In the genomic region with DNA sequence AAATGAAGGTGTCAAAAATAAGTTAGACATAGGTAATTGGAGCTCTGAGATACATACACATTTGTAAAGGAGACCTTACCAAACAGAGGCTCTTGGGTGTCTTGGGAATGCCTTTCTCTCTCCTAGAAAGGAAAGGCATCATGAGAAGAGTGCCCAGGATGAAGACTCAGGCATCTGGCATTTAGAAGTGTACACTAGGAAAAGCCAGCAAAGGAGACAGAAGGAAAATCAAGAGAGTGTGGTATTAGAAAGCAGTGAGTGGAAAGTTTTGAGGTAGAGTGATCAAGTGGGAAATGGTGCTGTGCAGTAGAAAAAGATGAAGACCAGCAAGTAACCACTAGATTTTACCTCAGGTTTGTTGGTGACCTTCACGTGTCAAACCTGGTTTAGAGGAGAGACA, we compare ENCODE assay signal across 23 cellular contexts.
"Had no signal": no experiment of that assay in that cellular context is flagged by ENCODE, and none has a peak within 500 bp of the region (broad histone marks: within the 10 kb centered on the region; RNA-seq: fewer than 3 reads in every experiment).

No MANE protein-coding gene starts in this region.

- H3K27ac ChIP-seq: body of pancreas, heart right ventricle, spleen, thyroid gland, upper lobe of right lung had no signal

- H3K9me3 ChIP-seq: body of pancreas, heart right ventricle, mucosa of descending colon, spleen, thyroid gland, upper lobe of right lung had no signal

- FAIRE-seq: endometrium had no signal

- H3K9ac ChIP-seq: neural progenitor cell had no signal

- H3K27ac Mint-ChIP-seq: activated CD4-positive, alpha-beta memory T cell treated with anti-CD3 and anti-CD28 coated beads, Interleukin-2, amount 10 ng/mL, durations not matched to agents 7 days and 5 days; activated CD4-positive, alpha-beta T cell treated with anti-CD3 and anti-CD28 coated beads, Interleukin-2, amount 10 ng/mL, durations not matched to agents 24 days and 14 days; dendritic cell treated with granulocyte-macrophage colony-stimulating factor and Interleukin-4, amounts not matched to agents 40 ng/mL and 50 ng/mL, for 4 days; neural progenitor cell had no signal

- ATAC-seq: body of pancreas; heart right ventricle; left colon; mucosa of descending colon; stimulated activated naive CD8-positive, alpha-beta T cell treated with anti-CD3 and anti-CD28 coated beads, Interleukin-15, Interleukin-2, amounts not matched to agents 100 U/mL and 50 U/mL, for 24 hours; upper lobe of right lung had no signal

- DNase-seq: activated CD4-positive, alpha-beta memory T cell treated with anti-CD3 and anti-CD28 coated beads, Interleukin-2, amount 10 ng/mL, durations not matched to agents 7 days and 5 days; activated CD4-positive, alpha-beta T cell treated with anti-CD3 and anti-CD28 coated beads, Interleukin-2, amount 10 ng/mL, durations not matched to agents 24 days and 14 days; activated effector memory CD4-positive, alpha-beta T cell treated with anti-CD3 and anti-CD28 coated beads, Interleukin-2, amount 50 U/mL, for 16 hours; activated naive CD4-positive, alpha-beta T cell treated with anti-CD3 and anti-CD28 coated beads, Interleukin-2, amount 50 U/mL, for 16 hours; anterior cingulate cortex; body of pancreas; effector CD4-positive, alpha-beta T cell; heart right ventricle; islet precursor cell; left colon; mesenchymal stem cell; mucosa of descending colon; retina; spleen; stimulated activated CD4-positive, alpha-beta T cell treated with anti-CD3 and anti-CD28 coated beads, Interleukin-4, amount 100 ng/mL, for 1 hour; stimulated activated naive CD8-positive, alpha-beta T cell treated with anti-CD3 and anti-CD28 coated beads, Interleukin-15, Interleukin-2, amounts not matched to agents 100 U/mL and 50 U/mL, for 24 hours; T-helper 1 cell; T-helper 9 cell; thyroid gland; upper lobe of right lung had no signal

- H3K9me3 Mint-ChIP-seq: activated CD4-positive, alpha-beta memory T cell treated with anti-CD3 and anti-CD28 coated beads, Interleukin-2, amount 10 ng/mL, durations not matched to agents 7 days and 5 days; activated CD4-positive, alpha-beta T cell treated with anti-CD3 and anti-CD28 coated beads, Interleukin-2, amount 10 ng/mL, durations not matched to agents 24 days and 14 days; dendritic cell treated with granulocyte-macrophage colony-stimulating factor and Interleukin-4, amounts not matched to agents 40 ng/mL and 50 ng/mL, for 4 days had no signal

- H3K4me3 Mint-ChIP-seq: activated CD4-positive, alpha-beta memory T cell treated with anti-CD3 and anti-CD28 coated beads, Interleukin-2, amount 10 ng/mL, durations not matched to agents 7 days and 5 days; activated CD4-positive, alpha-beta T cell treated with anti-CD3 and anti-CD28 coated beads, Interleukin-2, amount 10 ng/mL, durations not matched to agents 24 days and 14 days; dendritic cell treated with granulocyte-macrophage colony-stimulating factor and Interleukin-4, amounts not matched to agents 40 ng/mL and 50 ng/mL, for 4 days; neural progenitor cell had no signal

- H3K27me3 ChIP-seq: body of pancreas, heart right ventricle, neural progenitor cell, spleen, thyroid gland, upper lobe of right lung had no signal

- H2AFZ ChIP-seq: neural progenitor cell had no signal

- H3K4me3 ChIP-seq: body of pancreas, heart right ventricle, mucosa of descending colon, neural progenitor cell, spleen, thyroid gland, upper lobe of right lung had no signal

- H3K27me3 Mint-ChIP-seq: activated CD4-positive, alpha-beta memory T cell treated with anti-CD3 and anti-CD28 coated beads, Interleukin-2, amount 10 ng/mL, durations not matched to agents 7 days and 5 days; activated CD4-positive, alpha-beta T cell treated with anti-CD3 and anti-CD28 coated beads, Interleukin-2, amount 10 ng/mL, durations not matched to agents 24 days and 14 days; dendritic cell treated with granulocyte-macrophage colony-stimulating factor and Interleukin-4, amounts not matched to agents 40 ng/mL and 50 ng/mL, for 4 days had no signal

- H3K36me3 ChIP-seq: neural progenitor cell, spleen, thyroid gland, upper lobe of right lung had no signal
